1 cellular context compared by ENCODE assay signal in genomic region chr2:72883356-72883962, GRCh38.
TF ChIP-seq lines count a peak whose summit lies in the region.

No MANE protein-coding gene starts in this region.

TF ChIP-seq in HepG2, 621 proteins besides CTCF, POLR2A, EP300 and RAD21 (continued from another document and continues in another):
- TF ChIP-seq ZNF407 (CRISPR knock-in tag; IDR thresholded peaks at IDR 0.05; ENCODE audit: not compliant biosample characterization) (no peak), GFI1 (CRISPR knock-in tag; IDR thresholded peaks at IDR 0.05; ENCODE audit: borderline replicate concordance) (no peak), ZMYM2 (CRISPR knock-in tag; IDR thresholded peaks at IDR 0.05) (no peak), ZNF839 (CRISPR knock-in tag; IDR thresholded peaks at IDR 0.05; ENCODE audit: borderline replicate concordance) (no peak), ZNF570 (CRISPR knock-in tag; IDR thresholded peaks at IDR 0.05; ENCODE audit: borderline replicate concordance) (no peak), ZNF101 (CRISPR knock-in tag; IDR thresholded peaks at IDR 0.05; ENCODE audit: borderline replicate concordance, low read depth) (no peak), ZNF430 (CRISPR knock-in tag; IDR thresholded peaks at IDR 0.05) (peak; percentile 52; the same call in 1 of the 2 replicates), TGIF2 (CRISPR knock-in tag; IDR thresholded peaks at IDR 0.05) (peak; percentile 80; the same call in 1 of the 2 replicates), MXD1 (CRISPR knock-in tag; IDR thresholded peaks at IDR 0.05) (no peak), DMTF1 (CRISPR knock-in tag; IDR thresholded peaks at IDR 0.05) (no peak), RFXANK (CRISPR knock-in tag; IDR thresholded peaks at IDR 0.05) (no peak), SUZ12 (IDR thresholded peaks at IDR 0.05; ENCODE audit: low read depth, low read length) (no peak), ZNF17 (CRISPR knock-in tag; IDR thresholded peaks at IDR 0.05) (no peak), ARID5B (CRISPR knock-in tag; IDR thresholded peaks at IDR 0.05) (no peak; the same call in 1 of the 2 replicates), BORCS8-MEF2B (CRISPR knock-in tag; IDR thresholded peaks at IDR 0.05) (peak; percentile 82), FOXM1 (CRISPR knock-in tag; IDR thresholded peaks at IDR 0.05) (no peak), CBX1 (IDR thresholded peaks at IDR 0.05; ENCODE audit: low read depth) (no peak), SSRP1 (CRISPR knock-in tag; IDR thresholded peaks at IDR 0.05) (no peak), PTBP1 (IDR thresholded peaks at IDR 0.05; ENCODE audit: low read depth, low read length, poor library complexity, severe bottlenecking) (no peak), ZNF256 (CRISPR knock-in tag; conservative IDR thresholded peaks at IDR 0.05) (peak; percentile 68; the same call in 1 of the 2 replicates), MLLT10 (CRISPR knock-in tag; IDR thresholded peaks at IDR 0.05) (no peak), BCLAF1 (IDR thresholded peaks at IDR 0.05) (no peak), ZFP41 (CRISPR knock-in tag; IDR thresholded peaks at IDR 0.05; ENCODE audit: borderline replicate concordance) (no peak)
- TF ChIP-seq, protein P1, sequence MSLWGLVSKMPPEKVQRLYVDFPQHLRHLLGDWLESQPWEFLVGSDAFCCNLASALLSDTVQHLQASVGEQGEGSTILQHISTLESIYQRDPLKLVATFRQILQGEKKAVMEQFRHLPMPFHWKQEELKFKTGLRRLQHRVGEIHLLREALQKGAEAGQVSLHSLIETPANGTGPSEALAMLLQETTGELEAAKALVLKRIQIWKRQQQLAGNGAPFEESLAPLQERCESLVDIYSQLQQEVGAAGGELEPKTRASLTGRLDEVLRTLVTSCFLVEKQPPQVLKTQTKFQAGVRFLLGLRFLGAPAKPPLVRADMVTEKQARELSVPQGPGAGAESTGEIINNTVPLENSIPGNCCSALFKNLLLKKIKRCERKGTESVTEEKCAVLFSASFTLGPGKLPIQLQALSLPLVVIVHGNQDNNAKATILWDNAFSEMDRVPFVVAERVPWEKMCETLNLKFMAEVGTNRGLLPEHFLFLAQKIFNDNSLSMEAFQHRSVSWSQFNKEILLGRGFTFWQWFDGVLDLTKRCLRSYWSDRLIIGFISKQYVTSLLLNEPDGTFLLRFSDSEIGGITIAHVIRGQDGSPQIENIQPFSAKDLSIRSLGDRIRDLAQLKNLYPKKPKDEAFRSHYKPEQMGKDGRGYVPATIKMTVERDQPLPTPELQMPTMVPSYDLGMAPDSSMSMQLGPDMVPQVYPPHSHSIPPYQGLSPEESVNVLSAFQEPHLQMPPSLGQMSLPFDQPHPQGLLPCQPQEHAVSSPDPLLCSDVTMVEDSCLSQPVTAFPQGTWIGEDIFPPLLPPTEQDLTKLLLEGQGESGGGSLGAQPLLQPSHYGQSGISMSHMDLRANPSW (CRISPR knock-in tag; IDR thresholded peaks at IDR 0.05; ENCODE audit: borderline replicate concordance): no peak
- TF ChIP-seq, protein P2, sequence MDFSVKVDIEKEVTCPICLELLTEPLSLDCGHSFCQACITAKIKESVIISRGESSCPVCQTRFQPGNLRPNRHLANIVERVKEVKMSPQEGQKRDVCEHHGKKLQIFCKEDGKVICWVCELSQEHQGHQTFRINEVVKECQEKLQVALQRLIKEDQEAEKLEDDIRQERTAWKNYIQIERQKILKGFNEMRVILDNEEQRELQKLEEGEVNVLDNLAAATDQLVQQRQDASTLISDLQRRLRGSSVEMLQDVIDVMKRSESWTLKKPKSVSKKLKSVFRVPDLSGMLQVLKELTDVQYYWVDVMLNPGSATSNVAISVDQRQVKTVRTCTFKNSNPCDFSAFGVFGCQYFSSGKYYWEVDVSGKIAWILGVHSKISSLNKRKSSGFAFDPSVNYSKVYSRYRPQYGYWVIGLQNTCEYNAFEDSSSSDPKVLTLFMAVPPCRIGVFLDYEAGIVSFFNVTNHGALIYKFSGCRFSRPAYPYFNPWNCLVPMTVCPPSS (IDR thresholded peaks at IDR 0.05): no peak
- TF ChIP-seq, protein P3, sequence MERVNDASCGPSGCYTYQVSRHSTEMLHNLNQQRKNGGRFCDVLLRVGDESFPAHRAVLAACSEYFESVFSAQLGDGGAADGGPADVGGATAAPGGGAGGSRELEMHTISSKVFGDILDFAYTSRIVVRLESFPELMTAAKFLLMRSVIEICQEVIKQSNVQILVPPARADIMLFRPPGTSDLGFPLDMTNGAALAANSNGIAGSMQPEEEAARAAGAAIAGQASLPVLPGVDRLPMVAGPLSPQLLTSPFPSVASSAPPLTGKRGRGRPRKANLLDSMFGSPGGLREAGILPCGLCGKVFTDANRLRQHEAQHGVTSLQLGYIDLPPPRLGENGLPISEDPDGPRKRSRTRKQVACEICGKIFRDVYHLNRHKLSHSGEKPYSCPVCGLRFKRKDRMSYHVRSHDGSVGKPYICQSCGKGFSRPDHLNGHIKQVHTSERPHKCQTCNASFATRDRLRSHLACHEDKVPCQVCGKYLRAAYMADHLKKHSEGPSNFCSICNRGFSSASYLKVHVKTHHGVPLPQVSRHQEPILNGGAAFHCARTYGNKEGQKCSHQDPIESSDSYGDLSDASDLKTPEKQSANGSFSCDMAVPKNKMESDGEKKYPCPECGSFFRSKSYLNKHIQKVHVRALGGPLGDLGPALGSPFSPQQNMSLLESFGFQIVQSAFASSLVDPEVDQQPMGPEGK (CRISPR knock-in tag; IDR thresholded peaks at IDR 0.05): no peak
- TF ChIP-seq, protein P4, sequence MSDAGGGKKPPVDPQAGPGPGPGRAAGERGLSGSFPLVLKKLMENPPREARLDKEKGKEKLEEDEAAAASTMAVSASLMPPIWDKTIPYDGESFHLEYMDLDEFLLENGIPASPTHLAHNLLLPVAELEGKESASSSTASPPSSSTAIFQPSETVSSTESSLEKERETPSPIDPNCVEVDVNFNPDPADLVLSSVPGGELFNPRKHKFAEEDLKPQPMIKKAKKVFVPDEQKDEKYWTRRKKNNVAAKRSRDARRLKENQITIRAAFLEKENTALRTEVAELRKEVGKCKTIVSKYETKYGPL (CRISPR knock-in tag; IDR thresholded peaks at IDR 0.05): peak; percentile 72; the same call in 1 of the 2 replicates
